ENCODE assay signal across 23 cellular contexts in genomic region chr10:11927746-11928145, GRCh38.
"Had no signal": no experiment of that assay in that cellular context is flagged by ENCODE, and none has a peak within 500 bp of the region (broad histone marks: within the 10 kb centered on the region; RNA-seq: fewer than 3 reads in every experiment).

No MANE protein-coding gene starts in this region.

- H3K4me3 Mint-ChIP-seq: activated CD4-positive, alpha-beta T cell treated with anti-CD3 and anti-CD28 coated beads, Interleukin-2, amount 10 ng/mL, durations not matched to agents 7 days and 5 days; activated naive CD4-positive, alpha-beta T cell treated with anti-CD3 and anti-CD28 coated beads, Interleukin-2, amount 50 U/mL, for 24 hours; activated T-cell treated with anti-CD3 and anti-CD28 coated beads, Interleukin-2, amount 50 U/mL, for 4 hours; natural killer cell; type B pancreatic cell had no signal

- H3K4me1 Mint-ChIP-seq: activated CD4-positive, alpha-beta T cell treated with anti-CD3 and anti-CD28 coated beads, Interleukin-2, amount 10 ng/mL, durations not matched to agents 7 days and 5 days; activated naive CD4-positive, alpha-beta T cell treated with anti-CD3 and anti-CD28 coated beads, Interleukin-2, amount 50 U/mL, for 24 hours had no signal

- DNase-seq: activated CD4-positive, alpha-beta T cell treated with anti-CD3 and anti-CD28 coated beads, Interleukin-2, amount 10 ng/mL, durations not matched to agents 7 days and 5 days; activated CD4-positive, CD25-positive, alpha-beta regulatory T cell treated with anti-CD3 and anti-CD28 coated beads, Interleukin-2, amount 50 U/mL, for 72 hours; activated CD8-positive, alpha-beta memory T cell treated with anti-CD3 and anti-CD28 coated beads for 24 hours; activated CD8-positive, alpha-beta memory T cell treated with anti-CD3 and anti-CD28 coated beads, Interleukin-2, amount 50 U/mL, for 4 hours; activated T-cell treated with anti-CD3 and anti-CD28 coated beads, Interleukin-2, amount 50 U/mL, for 4 hours; adrenal gland; aorta; body of pancreas; dermis blood vessel endothelial cell; effector CD4-positive, alpha-beta T cell; esophagus squamous epithelium; foreskin melanocyte; heart right ventricle; midbrain; natural killer cell; spleen; stimulated activated naive CD8-positive, alpha-beta T cell treated with anti-CD3 and anti-CD28 coated beads, Interleukin-15, Interleukin-2, amounts not matched to agents 100 U/mL and 50 U/mL, for 24 hours; substantia nigra; T-helper 1 cell; uterus had no signal

- H3K9me3 Mint-ChIP-seq: activated CD4-positive, alpha-beta T cell treated with anti-CD3 and anti-CD28 coated beads, Interleukin-2, amount 10 ng/mL, durations not matched to agents 7 days and 5 days; activated naive CD4-positive, alpha-beta T cell treated with anti-CD3 and anti-CD28 coated beads, Interleukin-2, amount 50 U/mL, for 24 hours; activated T-cell treated with anti-CD3 and anti-CD28 coated beads, Interleukin-2, amount 50 U/mL, for 4 hours; activated T-helper 2 cell treated with anti-CD3 and anti-CD28 coated beads, Interferon-gamma antibody, Interleukin-2, Interleukin-4, amounts not matched to agents 10 μg/mL and 5 μg/mL and 100 μg/mL, durations not matched to agents 14 hours and 24 hours and 36 hours; natural killer cell; type B pancreatic cell had no signal

- H3K27ac Mint-ChIP-seq: activated CD4-positive, alpha-beta T cell treated with anti-CD3 and anti-CD28 coated beads, Interleukin-2, amount 10 ng/mL, durations not matched to agents 7 days and 5 days; activated naive CD4-positive, alpha-beta T cell treated with anti-CD3 and anti-CD28 coated beads, Interleukin-2, amount 50 U/mL, for 24 hours; activated T-helper 2 cell treated with anti-CD3 and anti-CD28 coated beads, Interferon-gamma antibody, Interleukin-2, Interleukin-4, amounts not matched to agents 10 μg/mL and 5 μg/mL and 100 μg/mL, durations not matched to agents 14 hours and 24 hours and 36 hours; natural killer cell; type B pancreatic cell had no signal

- ATAC-seq: activated T-cell treated with anti-CD3 and anti-CD28 coated beads, Interleukin-2, amount 50 U/mL, for 4 hours; body of pancreas; heart right ventricle; natural killer cell; stimulated activated naive CD8-positive, alpha-beta T cell treated with anti-CD3 and anti-CD28 coated beads, Interleukin-15, Interleukin-2, amounts not matched to agents 100 U/mL and 50 U/mL, for 24 hours had no signal

- H3K27me3 Mint-ChIP-seq: activated CD4-positive, alpha-beta T cell treated with anti-CD3 and anti-CD28 coated beads, Interleukin-2, amount 10 ng/mL, durations not matched to agents 7 days and 5 days; activated naive CD4-positive, alpha-beta T cell treated with anti-CD3 and anti-CD28 coated beads, Interleukin-2, amount 50 U/mL, for 24 hours; type B pancreatic cell had no signal
